Comparison of ENCODE assay signal across 27 cellular contexts in the genomic region with DNA sequence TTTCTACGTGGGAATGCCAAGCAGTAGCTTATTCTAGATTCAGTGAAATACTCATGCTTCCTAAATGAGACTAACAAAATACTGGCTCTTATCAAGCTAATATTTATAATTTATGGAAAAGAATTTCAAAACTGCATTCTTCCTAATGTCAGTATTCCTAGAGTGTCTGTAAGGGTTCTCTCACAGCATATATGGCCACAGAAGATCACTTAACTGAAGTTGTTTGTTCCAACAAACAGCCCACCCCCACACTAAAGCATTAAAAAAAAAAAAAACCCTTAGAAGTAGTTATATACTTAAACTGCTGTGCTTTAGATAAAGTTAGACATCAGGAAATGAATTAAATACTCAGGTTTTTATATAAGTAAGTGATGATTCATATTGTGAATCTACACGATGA.
"Had no signal": no experiment of that assay in that cellular context is flagged by ENCODE, and none has a peak within 500 bp of the region (broad histone marks: within the 10 kb centered on the region; RNA-seq: fewer than 3 reads in every experiment).

No MANE protein-coding gene starts in this region.

- ATAC-seq: naive thymus-derived CD4-positive, alpha-beta T cell; natural killer cell; psoas muscle; right cardiac atrium; right lobe of liver; stimulated activated effector memory CD8-positive, alpha-beta T cell treated with anti-CD3 and anti-CD28 coated beads, Interleukin-12 subunit alpha, Interleukin-12 subunit beta, amount 100 ng/mL, for 72 hours; stimulated activated naive B cell treated with anti-CD40 and anti-IgM and Interleukin-4, amounts not matched to agents 10 μg/mL and 1 μg/mL and 100 μg/mL, for 72 hours had no signal

- H3K36me3 ChIP-seq: neural progenitor cell, ovary, right lobe of liver, sigmoid colon, spleen, stomach, thoracic aorta, thyroid gland, tibial nerve, upper lobe of left lung, uterus had no signal

- FAIRE-seq: small intestine had no signal

- H3K27me3 ChIP-seq: neural progenitor cell, ovary, right lobe of liver, sigmoid colon, spleen, stomach, thyroid gland, tibial nerve, upper lobe of left lung, uterus had no signal

- H3K79me2 ChIP-seq: parathyroid adenoma had no signal

- H3K9me3 ChIP-seq: ovary, psoas muscle, right lobe of liver, sigmoid colon, spleen, stomach, thoracic aorta, thyroid gland, tibial nerve, upper lobe of left lung, uterus had no signal

- DNase-seq: naive thymus-derived CD4-positive, alpha-beta T cell; natural killer cell; occipital lobe; ovary; posterior cingulate gyrus; psoas muscle; right cardiac atrium; right lobe of liver; sigmoid colon; small intestine; spleen; stimulated activated CD4-positive, alpha-beta T cell treated with anti-CD3 and anti-CD28 coated beads, Interleukin-15, amount 100 ng/mL, for 24 hours; stimulated activated CD4-positive, alpha-beta T cell treated with anti-CD3 and anti-CD28 coated beads, Interleukin-2, amount 100 ng/mL, for 24 hours; stimulated activated CD4-positive, alpha-beta T cell treated with anti-CD3 and anti-CD28 coated beads, Interleukin-2, amount 100 ng/mL, for 48 hours; stimulated activated CD4-positive, alpha-beta T cell treated with anti-CD3 and anti-CD28 coated beads, Interleukin-4, amount 100 ng/mL, for 24 hours; stimulated activated naive B cell treated with anti-CD40 and anti-IgM and Interleukin-4, amounts not matched to agents 10 μg/mL and 1 μg/mL and 100 μg/mL, for 72 hours; stimulated activated naive CD4-positive, alpha-beta T cell treated with Interleukin-2 at 50 U/mL for 16 hours; stomach; thyroid gland; trophoblast cell; upper lobe of left lung; uterus had no signal

- H3K4me3 ChIP-seq: neural progenitor cell, ovary, psoas muscle, right lobe of liver, sigmoid colon, spleen, stomach, thoracic aorta, thyroid gland, tibial nerve, upper lobe of left lung, uterus had no signal

- H3K27ac ChIP-seq: neural progenitor cell, ovary, parathyroid adenoma, psoas muscle, right lobe of liver, spleen, stomach, thoracic aorta, thyroid gland, tibial nerve, upper lobe of left lung, uterus had no signal

- H2AFZ ChIP-seq: neural progenitor cell, parathyroid adenoma had no signal

- H3K4me1 ChIP-seq: parathyroid adenoma, psoas muscle, right lobe of liver, sigmoid colon, stomach, thyroid gland, tibial nerve, upper lobe of left lung had no signal

- H3K4me2 ChIP-seq: neural progenitor cell had no signal

- H3K9ac ChIP-seq: neural progenitor cell, parathyroid adenoma had no signal
